Comparison of ENCODE assay signal across 1 cellular context in genomic region chr15:66424963-66425612, GRCh38.
TF ChIP-seq lines count a peak whose summit lies in the region.

No MANE protein-coding gene starts in this region.

TF ChIP-seq in WTC11, 78 proteins besides CTCF, POLR2A, EP300 and RAD21 (continued from another document):
- TF ChIP-seq ARID4B (CRISPR knock-in tag; IDR thresholded peaks at IDR 0.05; ENCODE audit: borderline replicate concordance) (no peak), ETV6 (CRISPR knock-in tag; IDR thresholded peaks at IDR 0.05) (no peak), CBFB (CRISPR knock-in tag; IDR thresholded peaks at IDR 0.05; ENCODE audit: low read depth) (no peak), E2F5 (CRISPR knock-in tag; IDR thresholded peaks at IDR 0.05) (no peak)
